ENCODE assay signal across 8 cellular contexts in the genomic region with DNA sequence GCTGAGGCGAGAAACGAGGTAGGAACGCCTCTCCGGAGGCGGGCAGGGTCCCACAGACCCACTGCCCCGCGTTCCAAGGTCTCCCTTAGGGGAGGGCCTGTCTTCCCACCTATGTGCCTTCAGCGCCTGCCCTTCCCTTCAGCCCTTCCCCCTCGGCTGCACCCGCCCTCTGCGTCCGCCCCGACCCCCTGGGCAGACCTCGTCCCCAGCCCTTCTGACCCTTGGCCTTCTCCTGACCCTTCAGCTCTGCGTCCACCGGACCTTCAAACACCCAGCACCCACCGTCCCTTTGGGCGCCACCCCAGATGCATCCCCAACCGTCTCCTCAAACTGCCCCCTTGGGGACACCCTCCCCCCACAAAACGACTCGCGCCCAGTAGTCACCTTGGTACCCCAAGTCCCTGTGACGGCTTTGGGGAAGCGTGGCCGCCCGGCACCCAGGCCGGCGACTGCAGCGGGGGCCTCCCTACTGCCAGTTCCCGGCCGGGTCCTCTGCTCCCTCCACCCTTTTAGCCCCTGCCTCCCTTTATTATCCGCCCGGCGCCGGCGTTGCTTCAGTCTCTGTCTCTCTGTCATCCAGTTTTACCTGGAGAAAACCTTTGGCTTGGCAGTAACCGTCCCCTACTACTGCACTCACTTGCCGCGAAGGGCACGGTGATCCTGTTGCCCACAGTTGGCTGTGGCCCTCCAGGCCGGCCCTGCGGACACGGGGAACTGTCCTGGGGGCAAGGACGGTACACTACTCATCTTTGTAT. TPM values are rescaled to one million over a fixed set of nuclear protein-coding genes. Genes with fewer than 3 reads are reported as not detected.
DNase-seq lines count a peak whose midpoint lies in the region; ATAC-seq and TF ChIP-seq lines count a peak whose summit lies in the region.

No MANE protein-coding gene starts in this region.

- peaks cover 31% of the 10 kb centered on the region for H3K27me3 Mint-ChIP-seq in activated CD4-positive, alpha-beta memory T cell treated with anti-CD3 and anti-CD28 coated beads, Interleukin-2, amount 10 ng/mL, durations not matched to agents 7 days and 5 days

- H3K27ac ChIP-seq in 22Rv1 (peak overlapping the region; percentile 72), gastroesophageal sphincter (peak overlapping the region; percentile 82 to 99 (median 97))

- WGBS in gastroesophageal sphincter (ENCODE audit: low coverage in 1 of 2), 2 donors: 1 to 5% methylated on average over 8 to 13 of the region's 44 CpGs

- peaks cover 0 to 43% (median 8%) of the 10 kb centered on the region in 3 donors for H3K4me1 ChIP-seq in gastroesophageal sphincter

- ATAC-seq in GM18505 (IDR thresholded peaks at IDR 0.05; ENCODE audit: unreplicated experiment) (peak; percentile 29), gastroesophageal sphincter (peak; percentile 37), omental fat pad (ENCODE audit: low FRiP score) (peak; percentile 31), GM18870 (IDR thresholded peaks at IDR 0.05; ENCODE audit: unreplicated experiment) (no peak)

- H3K4me3 ChIP-seq in gastroesophageal sphincter: peak overlapping the region; percentile 64 to 93

- TF ChIP-seq CTCF in 22Rv1 (IDR thresholded peaks at IDR 0.05): no peak
- TF ChIP-seq CTCF in gastroesophageal sphincter (IDR thresholded peaks at IDR 0.05): no peak
- no peak for TF ChIP-seq CTCF in omental fat pad (IDR thresholded peaks at IDR 0.05)

- no peak overlapping the region for H3K27ac Mint-ChIP-seq in activated CD4-positive, alpha-beta memory T cell treated with anti-CD3 and anti-CD28 coated beads, Interleukin-2, amount 10 ng/mL, durations not matched to agents 7 days and 5 days

- POLR2A ChIA-PET in activated CD4-positive, alpha-beta memory T cell treated with anti-CD3 and anti-CD28 coated beads, Interleukin-2, amount 10 ng/mL, durations not matched to agents 7 days and 5 days (lab: Charles Lee): no interaction called here

- no peaks in the 10 kb centered on the region for H3K9me3 ChIP-seq in gastroesophageal sphincter

- TF ChIP-seq EP300 in gastroesophageal sphincter (IDR thresholded peaks at IDR 0.05): no peak

- no peaks in the 10 kb centered on the region for H3K36me3 ChIP-seq in gastroesophageal sphincter

- no peaks in the 10 kb centered on the region for H3K36me3 Mint-ChIP-seq in activated CD4-positive, alpha-beta memory T cell treated with anti-CD3 and anti-CD28 coated beads, Interleukin-2, amount 10 ng/mL, durations not matched to agents 7 days and 5 days (ENCODE audit: low read depth)

- H3K27me3 ChIP-seq in gastroesophageal sphincter: no peaks in the 10 kb centered on the region

- no peak for TF ChIP-seq POLR2A in GM18505 (IDR thresholded peaks at IDR 0.05; ENCODE audit: borderline replicate concordance, extremely low read depth, insufficient read depth, insufficient read length)
- TF ChIP-seq POLR2A in gastroesophageal sphincter (IDR thresholded peaks at IDR 0.05): no peak

- H3K4me1 Mint-ChIP-seq in activated CD4-positive, alpha-beta memory T cell treated with anti-CD3 and anti-CD28 coated beads, Interleukin-2, amount 10 ng/mL, durations not matched to agents 7 days and 5 days: peaks cover 26% of the 10 kb centered on the region

- H3K4me3 Mint-ChIP-seq in activated CD4-positive, alpha-beta memory T cell treated with anti-CD3 and anti-CD28 coated beads, Interleukin-2, amount 10 ng/mL, durations not matched to agents 7 days and 5 days: peak overlapping the region; percentile 71

- no peak for DNase-seq in activated CD4-positive, alpha-beta memory T cell treated with anti-CD3 and anti-CD28 coated beads, Interleukin-2, amount 10 ng/mL, durations not matched to agents 7 days and 5 days
- DNase-seq in omental fat pad (ENCODE audit: low spot score) (no peak), SIG-M5 treated with dmso at 0.1 percent for 504 hours (lab: John Stamatoyannopoulos, UW; ENCODE audit: unreplicated experiment) (no peak), NCI-H1048 (lab: John Stamatoyannopoulos, UW) (no peak)

- H3K9me3 Mint-ChIP-seq in activated CD4-positive, alpha-beta memory T cell treated with anti-CD3 and anti-CD28 coated beads, Interleukin-2, amount 10 ng/mL, durations not matched to agents 7 days and 5 days: no peaks in the 10 kb centered on the region

- CTCF ChIA-PET in activated CD4-positive, alpha-beta memory T cell treated with anti-CD3 and anti-CD28 coated beads, Interleukin-2, amount 10 ng/mL, durations not matched to agents 7 days and 5 days (lab: Charles Lee): interaction anchor here (0.6 to 1.0 kb wide), 2 partner anchors 63 to 407 kb away, joined by 3 read pairs; no protein-coding TSS in a partner anchor

RNA-seq across cellular contexts. Expression of gene RUSC2, which starts 0.4 kb away (rescaled TPM):
- 1 to 10 TPM; 1.2 to 1.4 TPM for total RNA-seq in activated CD4-positive, alpha-beta memory T cell treated with anti-CD3 and anti-CD28 coated beads, Interleukin-2, amount 10 ng/mL, durations not matched to agents 7 days and 5 days
- total RNA-seq in gastroesophageal sphincter: 10 to 100 TPM; 43.8 to 85.4 (median 59.6) TPM
- total RNA-seq in omental fat pad: 10 to 100 TPM; 12.2 to 23.5 (median 21.1) TPM

Comparison
In these comparisons a context has a peak if more than half of its experiments do, and no peak if none do; other contexts are left out.
1. RNA of gene RUSC2, which starts 0.4 kb away (total RNA-seq): 43.8 to 85.4 TPM in gastroesophageal sphincter and 12.2 to 23.5 TPM in omental fat pad; 1.2 to 1.4 TPM in activated CD4-positive, alpha-beta memory T cell treated with anti-CD3 and anti-CD28 coated beads, Interleukin-2, amount 10 ng/mL, durations not matched to agents 7 days and 5 days; every median in the first group is over 4 times any median in the second.